Comparison of ENCODE assay signal across 13 cellular contexts in genomic region chr3:191889781-191890180, GRCh38.
"Had no signal": no experiment of that assay in that cellular context is flagged by ENCODE, and none has a peak within 500 bp of the region (broad histone marks: within the 10 kb centered on the region; RNA-seq: fewer than 3 reads in every experiment).

No MANE protein-coding gene starts in this region.

- H2AFZ ChIP-seq: parathyroid adenoma had no signal

- DNase-seq: activated CD4-positive, alpha-beta T cell treated with anti-CD3 and anti-CD28 coated beads, Interleukin-2, amount 50 U/mL, for 48 hours; activated gamma-delta T cell; adrenal gland; effector CD8-positive, alpha-beta T cell; esophagus squamous epithelium; natural killer cell; retina; stimulated activated naive CD4-positive, alpha-beta T cell; T-helper 17 cell had no signal

- H3K36me3 Mint-ChIP-seq: activated naive CD4-positive, alpha-beta T cell treated with anti-CD3 and anti-CD28 coated beads, Interleukin-2, amount 50 U/mL, for 24 hours; memory B cell; natural killer cell had no signal

- H3K27ac Mint-ChIP-seq: activated naive CD4-positive, alpha-beta T cell treated with anti-CD3 and anti-CD28 coated beads, Interleukin-2, amount 50 U/mL, for 24 hours; dendritic cell treated with granulocyte-macrophage colony-stimulating factor and Interleukin-4, amounts not matched to agents 40 ng/mL and 50 ng/mL, for 4 days; memory B cell; natural killer cell; T-helper 17 cell had no signal

- H3K9me3 Mint-ChIP-seq: activated naive CD4-positive, alpha-beta T cell treated with anti-CD3 and anti-CD28 coated beads, Interleukin-2, amount 50 U/mL, for 24 hours; dendritic cell treated with granulocyte-macrophage colony-stimulating factor and Interleukin-4, amounts not matched to agents 40 ng/mL and 50 ng/mL, for 4 days; memory B cell had no signal

- ATAC-seq: natural killer cell, T-helper 17 cell had no signal

- H3K27me3 ChIP-seq: adrenal gland, esophagus squamous epithelium had no signal

- H3K4me3 ChIP-seq: adrenal gland, esophagus squamous epithelium had no signal

- H3K4me1 ChIP-seq: adrenal gland, esophagus squamous epithelium, parathyroid adenoma had no signal

- H3K36me3 ChIP-seq: adrenal gland, esophagus squamous epithelium had no signal

- H3K27ac ChIP-seq: adrenal gland, esophagus squamous epithelium, parathyroid adenoma had no signal

- H3K79me2 ChIP-seq: parathyroid adenoma had no signal

- H3K9ac ChIP-seq: parathyroid adenoma had no signal

- H3K4me3 Mint-ChIP-seq: activated naive CD4-positive, alpha-beta T cell treated with anti-CD3 and anti-CD28 coated beads, Interleukin-2, amount 50 U/mL, for 24 hours; dendritic cell treated with granulocyte-macrophage colony-stimulating factor and Interleukin-4, amounts not matched to agents 40 ng/mL and 50 ng/mL, for 4 days; memory B cell; natural killer cell; T-helper 17 cell had no signal

- H3K27me3 Mint-ChIP-seq: activated naive CD4-positive, alpha-beta T cell treated with anti-CD3 and anti-CD28 coated beads, Interleukin-2, amount 50 U/mL, for 24 hours; dendritic cell treated with granulocyte-macrophage colony-stimulating factor and Interleukin-4, amounts not matched to agents 40 ng/mL and 50 ng/mL, for 4 days; memory B cell; T-helper 17 cell had no signal

- H3K9me3 ChIP-seq: adrenal gland, esophagus squamous epithelium had no signal

- H3K4me1 Mint-ChIP-seq: activated naive CD4-positive, alpha-beta T cell treated with anti-CD3 and anti-CD28 coated beads, Interleukin-2, amount 50 U/mL, for 24 hours; memory B cell; natural killer cell; T-helper 17 cell had no signal
